33 cellular contexts compared by ENCODE assay signal in genomic region chr5:81344736-81345135, GRCh38. TPM values are rescaled to one million over a fixed set of nuclear protein-coding genes. Genes with fewer than 3 reads are reported as not detected.
"Had no signal": no experiment of that assay in that cellular context is flagged by ENCODE, and none has a peak within 500 bp of the region (broad histone marks: within the 10 kb centered on the region; RNA-seq: fewer than 3 reads in every experiment).

No MANE protein-coding gene starts in this region.

- H3K27ac Mint-ChIP-seq: natural killer cell treated with Interleukin-12 subunit alpha and Interleukin-12 subunit beta and Interleukin-15 and Interleukin-18, amount 100 ng/mL, for 72 hours; nephron progenitor cell; progenitor cell of endocrine pancreas; stimulated activated effector memory CD8-positive, alpha-beta T cell treated with anti-CD3 and anti-CD28 coated beads, Interleukin-12 subunit alpha, Interleukin-12 subunit beta, amount 100 ng/mL, for 72 hours; stimulated activated naive B cell treated with anti-CD40 and anti-IgM and Interleukin-4, amounts not matched to agents 10 μg/mL and 1 μg/mL and 100 μg/mL, for 72 hours; stimulated activated naive CD8-positive, alpha-beta T cell treated with anti-CD3 and anti-CD28 coated beads, Interleukin-15, Interleukin-2, amounts not matched to agents 100 ng/mL and 50 ng/mL, for 24 hours had no signal

- H3K4me1 ChIP-seq: parathyroid adenoma, psoas muscle, stomach, thyroid gland, tibial nerve, upper lobe of left lung, vagina had no signal

- H3K9me3 ChIP-seq: neutrophil, psoas muscle, stomach, thoracic aorta, thyroid gland, tibial nerve, upper lobe of left lung, vagina had no signal

- FAIRE-seq: urothelium cell line had no signal

- H3K27me3 Mint-ChIP-seq: progenitor cell of endocrine pancreas; stimulated activated naive CD8-positive, alpha-beta T cell treated with anti-CD3 and anti-CD28 coated beads, Interleukin-15, Interleukin-2, amounts not matched to agents 100 ng/mL and 50 ng/mL, for 24 hours had no signal

- H3K27ac ChIP-seq: neutrophil, parathyroid adenoma, psoas muscle, skin epidermis, stomach, thoracic aorta, thyroid gland, tibial nerve, upper lobe of left lung, vagina had no signal

- H3K4me1 Mint-ChIP-seq: naive thymus-derived CD8-positive, alpha-beta T cell; neural crest cell; stimulated activated effector memory CD8-positive, alpha-beta T cell treated with anti-CD3 and anti-CD28 coated beads, Interleukin-12 subunit alpha, Interleukin-12 subunit beta, amount 100 ng/mL, for 72 hours had no signal

- H3K36me3 Mint-ChIP-seq: naive thymus-derived CD8-positive, alpha-beta T cell; natural killer cell treated with Interleukin-12 subunit alpha and Interleukin-12 subunit beta and Interleukin-15 and Interleukin-18, amount 100 ng/mL, for 72 hours; stimulated activated effector memory CD8-positive, alpha-beta T cell treated with anti-CD3 and anti-CD28 coated beads, Interleukin-12 subunit alpha, Interleukin-12 subunit beta, amount 100 ng/mL, for 72 hours; stimulated activated naive B cell treated with anti-CD40 and anti-IgM and Interleukin-4, amounts not matched to agents 10 μg/mL and 1 μg/mL and 100 μg/mL, for 72 hours had no signal

- H3K27me3 ChIP-seq: neutrophil, stomach, thyroid gland, tibial nerve, upper lobe of left lung, vagina had no signal

- H3K36me3 ChIP-seq: neutrophil, stomach, thoracic aorta, thyroid gland, tibial nerve, upper lobe of left lung, vagina had no signal

- ATAC-seq: naive thymus-derived CD8-positive, alpha-beta T cell; natural killer cell treated with Interleukin-12 subunit alpha and Interleukin-12 subunit beta and Interleukin-15 and Interleukin-18, amount 100 ng/mL, for 72 hours; psoas muscle; right cardiac atrium; sciatic nerve; stimulated activated effector memory CD8-positive, alpha-beta T cell treated with anti-CD3 and anti-CD28 coated beads, Interleukin-12 subunit alpha, Interleukin-12 subunit beta, amount 100 ng/mL, for 72 hours; stimulated activated naive B cell treated with anti-CD40 and anti-IgM and Interleukin-4, amounts not matched to agents 10 μg/mL and 1 μg/mL and 100 μg/mL, for 72 hours had no signal

- H3K4me3 ChIP-seq: psoas muscle, skin epidermis, stomach, thoracic aorta, thyroid gland, tibial nerve, upper lobe of left lung, vagina had no signal

- H3K9me3 Mint-ChIP-seq: naive thymus-derived CD8-positive, alpha-beta T cell; natural killer cell treated with Interleukin-12 subunit alpha and Interleukin-12 subunit beta and Interleukin-15 and Interleukin-18, amount 100 ng/mL, for 72 hours; nephron progenitor cell; neural crest cell; stimulated activated effector memory CD8-positive, alpha-beta T cell treated with anti-CD3 and anti-CD28 coated beads, Interleukin-12 subunit alpha, Interleukin-12 subunit beta, amount 100 ng/mL, for 72 hours; stimulated activated naive B cell treated with anti-CD40 and anti-IgM and Interleukin-4, amounts not matched to agents 10 μg/mL and 1 μg/mL and 100 μg/mL, for 72 hours; stimulated activated naive CD8-positive, alpha-beta T cell treated with anti-CD3 and anti-CD28 coated beads, Interleukin-15, Interleukin-2, amounts not matched to agents 100 ng/mL and 50 ng/mL, for 24 hours had no signal

- DNase-seq: naive thymus-derived CD8-positive, alpha-beta T cell; nephron progenitor cell; nucleus accumbens; posterior cingulate gyrus; psoas muscle; right cardiac atrium; stimulated activated CD4-positive, alpha-beta T cell treated with anti-CD3 and anti-CD28 coated beads, Interleukin-15, amount 100 ng/mL, for 24 hours; stimulated activated CD4-positive, alpha-beta T cell treated with anti-CD3 and anti-CD28 coated beads, Interleukin-2, amount 100 ng/mL, for 24 hours; stimulated activated CD4-positive, alpha-beta T cell treated with anti-CD3 and anti-CD28 coated beads, Interleukin-2, amount 100 ng/mL, for 48 hours; stimulated activated CD4-positive, alpha-beta T cell treated with anti-CD3 and anti-CD28 coated beads, Interleukin-4, amount 100 ng/mL, for 24 hours; stimulated activated naive B cell treated with anti-CD40 and anti-IgM and Interleukin-4, amounts not matched to agents 10 μg/mL and 1 μg/mL and 100 μg/mL, for 72 hours; stimulated activated naive CD4-positive, alpha-beta T cell treated with Interleukin-2 at 50 U/mL for 16 hours; stomach; thyroid gland; trophoblast cell had no signal

- H3K4me3 Mint-ChIP-seq: naive thymus-derived CD8-positive, alpha-beta T cell; natural killer cell treated with Interleukin-12 subunit alpha and Interleukin-12 subunit beta and Interleukin-15 and Interleukin-18, amount 100 ng/mL, for 72 hours; nephron progenitor cell; neural crest cell; stimulated activated effector memory CD8-positive, alpha-beta T cell treated with anti-CD3 and anti-CD28 coated beads, Interleukin-12 subunit alpha, Interleukin-12 subunit beta, amount 100 ng/mL, for 72 hours; stimulated activated naive B cell treated with anti-CD40 and anti-IgM and Interleukin-4, amounts not matched to agents 10 μg/mL and 1 μg/mL and 100 μg/mL, for 72 hours; stimulated activated naive CD8-positive, alpha-beta T cell treated with anti-CD3 and anti-CD28 coated beads, Interleukin-15, Interleukin-2, amounts not matched to agents 100 ng/mL and 50 ng/mL, for 24 hours had no signal

- H3K9ac ChIP-seq: parathyroid adenoma had no signal

- H2AFZ ChIP-seq: parathyroid adenoma had no signal

RNA-seq across cellular contexts. Expression of gene ACOT12, which starts 49.2 kb away (rescaled TPM):
- total RNA-seq: naive thymus-derived CD8-positive, alpha-beta T cell; natural killer cell treated with Interleukin-12 subunit alpha and Interleukin-12 subunit beta and Interleukin-15 and Interleukin-18, amount 100 ng/mL, for 72 hours; neural crest cell; omental fat pad; osteocyte; progenitor cell of endocrine pancreas; psoas muscle; right cardiac atrium; sciatic nerve; stomach; subcutaneous adipose tissue; thyroid gland; upper lobe of left lung; ureter; vagina had no signal
- polyA plus RNA-seq: naive thymus-derived CD8-positive, alpha-beta T cell; psoas muscle; right cardiac atrium; stomach had no signal
